ENCODE assay signal across 14 cellular contexts in genomic region chr17:45775576-45776011, GRCh38. TPM values are rescaled to one million over a fixed set of nuclear protein-coding genes. Genes with fewer than 3 reads are reported as not detected.
DNase-seq lines count a peak whose midpoint lies in the region; ATAC-seq and TF ChIP-seq lines count a peak whose summit lies in the region.
"Had no signal": no experiment of that assay in that cellular context is flagged by ENCODE, and none has a peak within 500 bp of the region (broad histone marks: within the 10 kb centered on the region; RNA-seq: fewer than 3 reads in every experiment).

No MANE protein-coding gene starts in this region.

- H3K4me1 ChIP-seq in BE2C: peaks cover 3% of the 10 kb centered on the region
- H3K4me1 ChIP-seq in lower lobe of right lung: no peaks in the 10 kb centered on the region

- H3K9me3 ChIP-seq in BE2C: no peaks in the 10 kb centered on the region
- H3K9me3 ChIP-seq in lower lobe of right lung: no peaks in the 10 kb centered on the region

- DNase-seq in BE2C: peak; percentile 86
- DNase-seq in M059J (ENCODE audit: low read depth): peak; percentile 29
- DNase-seq in SHP77 (lab: John Stamatoyannopoulos, UW): peak; percentile 61 to 85
- DNase-seq in lower lobe of right lung: no peak
- DNase-seq in mesothelial cell of epicardium (ENCODE audit: low spot score in 2 of 2, unreplicated experiment in 2 of 2): no peak
- DNase-seq in dedifferentiated amniotic fluid mesenchymal stem cell (ENCODE audit: extremely low spot score): no peak
- DNase-seq: activated CD4-positive, alpha-beta memory T cell treated with anti-CD3 and anti-CD28 coated beads, Interleukin-2, amount 10 ng/mL, durations not matched to agents 7 days and 5 days; natural killer cell; NCI-H526; stimulated activated naive B cell treated with anti-CD40 and anti-IgM and Interleukin-4, amounts not matched to agents 10 μg/mL and 1 μg/mL and 100 μg/mL, for 72 hours had no signal

- H3K9me3 Mint-ChIP-seq in mesothelial cell of epicardium: peaks cover 3% of the 10 kb centered on the region
- H3K9me3 Mint-ChIP-seq: activated CD4-positive, alpha-beta memory T cell treated with anti-CD3 and anti-CD28 coated beads, Interleukin-2, amount 10 ng/mL, durations not matched to agents 7 days and 5 days; natural killer cell had no signal

- H3K27me3 ChIP-seq in BE2C: peaks cover 27% of the 10 kb centered on the region
- H3K27me3 ChIP-seq in lower lobe of right lung (ENCODE audit: low read depth): peaks cover 30% of the 10 kb centered on the region

- ATAC-seq in lower lobe of right lung (peak; percentile 32 to 70), HG03521 (IDR thresholded peaks at IDR 0.05; ENCODE audit: unreplicated experiment) (no peak), HG02973 (IDR thresholded peaks at IDR 0.05; ENCODE audit: unreplicated experiment) (no peak)
- ATAC-seq: natural killer cell; stimulated activated naive B cell treated with anti-CD40 and anti-IgM and Interleukin-4, amounts not matched to agents 10 μg/mL and 1 μg/mL and 100 μg/mL, for 72 hours had no signal

- H3K36me3 ChIP-seq in BE2C (no peaks in the 10 kb centered on the region), lower lobe of right lung (no peaks in the 10 kb centered on the region)

- peaks cover 94% of the 10 kb centered on the region for H3K27me3 Mint-ChIP-seq in mesothelial cell of epicardium (ENCODE audit: low read depth)

- peaks cover 3% of the 10 kb centered on the region for H3K4me1 Mint-ChIP-seq in mesothelial cell of epicardium
- H3K4me1 Mint-ChIP-seq: activated CD4-positive, alpha-beta memory T cell treated with anti-CD3 and anti-CD28 coated beads, Interleukin-2, amount 10 ng/mL, durations not matched to agents 7 days and 5 days; natural killer cell; stimulated activated naive B cell treated with anti-CD40 and anti-IgM and Interleukin-4, amounts not matched to agents 10 μg/mL and 1 μg/mL and 100 μg/mL, for 72 hours had no signal

- no peaks in the 10 kb centered on the region for H3K36me3 Mint-ChIP-seq in mesothelial cell of epicardium
- H3K36me3 Mint-ChIP-seq: activated naive CD8-positive, alpha-beta T cell; natural killer cell had no signal

- H3K4me3 Mint-ChIP-seq in mesothelial cell of epicardium: no peak overlapping the region
- H3K4me3 Mint-ChIP-seq: activated CD4-positive, alpha-beta memory T cell treated with anti-CD3 and anti-CD28 coated beads, Interleukin-2, amount 10 ng/mL, durations not matched to agents 7 days and 5 days; activated naive CD8-positive, alpha-beta T cell; natural killer cell; stimulated activated naive B cell treated with anti-CD40 and anti-IgM and Interleukin-4, amounts not matched to agents 10 μg/mL and 1 μg/mL and 100 μg/mL, for 72 hours had no signal

- H3K27ac ChIP-seq in lower lobe of right lung: no peak overlapping the region

- intact Hi-C loops in lower lobe of right lung (cut with DNase I): no loop called here

- H3K4me3 ChIP-seq in BE2C (ENCODE audit: low read depth, low read length) (no peak overlapping the region), lower lobe of right lung (no peak overlapping the region)

- no peak overlapping the region for H3K27ac Mint-ChIP-seq in mesothelial cell of epicardium
- H3K27ac Mint-ChIP-seq: activated CD4-positive, alpha-beta memory T cell treated with anti-CD3 and anti-CD28 coated beads, Interleukin-2, amount 10 ng/mL, durations not matched to agents 7 days and 5 days; activated naive CD8-positive, alpha-beta T cell; natural killer cell; stimulated activated naive B cell treated with anti-CD40 and anti-IgM and Interleukin-4, amounts not matched to agents 10 μg/mL and 1 μg/mL and 100 μg/mL, for 72 hours had no signal

- TF ChIP-seq CTCF in BE2C (IDR thresholded peaks at IDR 0.05; ENCODE audit: low read depth, low read length) (no peak), lower lobe of right lung (IDR thresholded peaks at IDR 0.05) (no peak), mesothelial cell of epicardium (IDR thresholded peaks at IDR 0.05; ENCODE audit: unreplicated experiment) (no peak)

RNA-seq across cellular contexts. Expression of gene CRHR1, which starts 8.5 kb away (rescaled TPM):
- polyA plus RNA-seq in BE2C (2012; ENCODE audit: insufficient read depth, insufficient read length, low read depth): not detected
- not detected in 2 replicates for total RNA-seq in M059J (2014; rRNA removed; shearing (Covaris generic))
- total RNA-seq in lower lobe of right lung: not detected
- total RNA-seq in mesothelial cell of epicardium: 0.27 to 0.36 TPM (median 0.31 TPM) in 3 replicates
- total RNA-seq: activated CD4-positive, alpha-beta memory T cell treated with anti-CD3 and anti-CD28 coated beads, Interleukin-2, amount 10 ng/mL, durations not matched to agents 7 days and 5 days; natural killer cell had no signal
- polyA plus RNA-seq: BJ had no signal

Comparison
In these comparisons a context has a peak if more than half of its experiments do, and no peak if none do; other contexts are left out.
1. DNase-seq: peak in BE2C (single experiment), M059J (single experiment) and SHP77 (2 of 2); none in lower lobe of right lung (single experiment), mesothelial cell of epicardium (0 of 2) and dedifferentiated amniotic fluid mesenchymal stem cell (single experiment).
2. ATAC-seq: peak in lower lobe of right lung (2 of 2); none in HG03521 (single experiment) and HG02973 (single experiment).